ENCODE assay signal across 16 cellular contexts in the genomic region with DNA sequence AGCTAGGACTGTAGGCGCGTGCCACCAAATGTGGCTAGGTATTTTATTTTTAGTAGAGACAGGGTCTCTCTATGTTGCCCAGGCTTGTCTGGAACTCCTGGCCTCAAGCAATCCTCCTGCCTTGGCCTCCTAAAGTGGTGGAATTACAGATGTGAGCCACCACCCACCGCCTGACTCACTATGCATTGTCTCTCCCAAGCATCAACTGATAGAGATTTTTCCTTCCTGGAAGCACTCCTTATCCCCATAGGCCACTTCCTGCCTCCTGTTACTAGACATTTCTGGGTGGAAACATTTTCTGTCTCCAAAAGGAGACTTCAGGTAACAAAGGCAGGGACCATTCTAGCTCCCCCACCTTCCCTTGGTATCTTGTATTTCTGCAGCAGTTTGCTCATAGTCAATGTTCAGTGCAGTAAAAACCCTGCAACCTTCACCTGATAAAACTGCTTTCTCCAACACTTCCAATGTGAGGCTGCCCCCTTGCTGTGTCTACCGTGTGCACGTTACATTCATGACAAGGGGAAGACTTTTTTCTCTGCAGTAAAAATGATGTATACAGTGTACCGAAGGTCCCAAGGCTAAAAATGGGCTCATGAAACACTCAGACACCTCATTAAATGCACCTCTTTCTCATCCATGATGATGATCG.
"Had no signal": no experiment of that assay in that cellular context is flagged by ENCODE, and none has a peak within 500 bp of the region (broad histone marks: within the 10 kb centered on the region; RNA-seq: fewer than 3 reads in every experiment).

No MANE protein-coding gene starts in this region.

- H3K36me3 ChIP-seq: left lung, neutrophil, ovary, tibial artery had no signal

- H3K27ac ChIP-seq: dorsolateral prefrontal cortex, left lung, neutrophil, ovary, psoas muscle, tibial artery had no signal

- H3K4me1 ChIP-seq: left lung, psoas muscle, tibial artery had no signal

- H3K4me3 ChIP-seq: dorsolateral prefrontal cortex, left lung, ovary, psoas muscle, tibial artery had no signal

- H3K27me3 ChIP-seq: left lung, ovary, tibial artery had no signal

- FAIRE-seq: astrocyte, colon, kidney had no signal

- ATAC-seq: left lung, psoas muscle, right cardiac atrium, T-cell had no signal

- DNase-seq: activated naive CD4-positive, alpha-beta T cell treated with Interleukin-2 at 50 U/mL for 16 hours; activated naive CD8-positive, alpha-beta T cell treated with anti-CD3 and anti-CD28 coated beads for 36 hours; activated T-cell treated with anti-CD3 and anti-CD28 coated beads, Interleukin-2, amount 50 U/mL, for 48 hours; central memory CD4-positive, alpha-beta T cell; dorsolateral prefrontal cortex; kidney; left lung; ovary; psoas muscle; right cardiac atrium; stimulated activated CD4-positive, alpha-beta T cell treated with anti-CD3 and anti-CD28 coated beads, Interleukin-4, amount 100 ng/mL, for 4 hours; T-cell; tibial artery had no signal

- H3K9me3 ChIP-seq: left lung, neutrophil, ovary, psoas muscle, tibial artery had no signal
